19 cellular contexts compared by ENCODE assay signal in the genomic region with DNA sequence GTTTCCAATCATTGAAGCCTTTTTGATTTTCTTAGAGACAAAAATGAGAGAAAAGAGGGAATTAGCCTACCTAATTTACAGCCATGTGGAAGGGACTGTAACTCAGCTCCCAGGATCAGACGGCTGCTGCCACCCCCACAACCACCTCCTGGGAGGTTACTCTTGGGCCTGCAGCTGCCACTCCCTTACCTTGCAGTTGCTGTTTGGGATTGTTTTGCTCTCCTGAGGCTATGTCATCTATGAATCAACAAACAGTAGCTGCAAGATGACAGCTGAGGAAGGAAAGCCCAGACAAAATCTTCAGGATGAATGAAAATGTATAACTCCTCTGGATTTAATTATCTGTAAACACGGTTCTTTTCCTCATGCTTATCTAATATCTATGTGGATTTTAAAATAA.
"Had no signal": no experiment of that assay in that cellular context is flagged by ENCODE, and none has a peak within 500 bp of the region (broad histone marks: within the 10 kb centered on the region; RNA-seq: fewer than 3 reads in every experiment).

No MANE protein-coding gene starts in this region.

- H3K27ac Mint-ChIP-seq: dendritic cell treated with granulocyte-macrophage colony-stimulating factor and Interleukin-4, amounts not matched to agents 40 ng/mL and 50 ng/mL, for 4 days; effector memory CD8-positive, alpha-beta T cell; immature natural killer cell; neural progenitor cell; stimulated activated naive CD8-positive, alpha-beta T cell treated with anti-CD3 and anti-CD28 coated beads, Interleukin-15, Interleukin-2, amounts not matched to agents 100 ng/mL and 50 ng/mL, for 24 hours had no signal

- H3K9me3 Mint-ChIP-seq: dendritic cell treated with granulocyte-macrophage colony-stimulating factor and Interleukin-4, amounts not matched to agents 40 ng/mL and 50 ng/mL, for 4 days; effector memory CD8-positive, alpha-beta T cell; immature natural killer cell; neural progenitor cell; stimulated activated naive CD8-positive, alpha-beta T cell treated with anti-CD3 and anti-CD28 coated beads, Interleukin-15, Interleukin-2, amounts not matched to agents 100 ng/mL and 50 ng/mL, for 24 hours had no signal

- H3K4me1 Mint-ChIP-seq: immature natural killer cell had no signal

- H3K36me3 ChIP-seq: lower lobe of right lung, neural progenitor cell, ovary, right lobe of liver, spleen, upper lobe of left lung had no signal

- H3K4me3 ChIP-seq: lower lobe of right lung, neural progenitor cell, ovary, right lobe of liver, spleen, upper lobe of left lung had no signal

- H3K4me3 Mint-ChIP-seq: dendritic cell treated with granulocyte-macrophage colony-stimulating factor and Interleukin-4, amounts not matched to agents 40 ng/mL and 50 ng/mL, for 4 days; effector memory CD8-positive, alpha-beta T cell; immature natural killer cell; naive B cell; neural progenitor cell; stimulated activated naive CD8-positive, alpha-beta T cell treated with anti-CD3 and anti-CD28 coated beads, Interleukin-15, Interleukin-2, amounts not matched to agents 100 ng/mL and 50 ng/mL, for 24 hours had no signal

- ATAC-seq: activated CD4-positive, CD25-positive, alpha-beta regulatory T cell treated with anti-CD3 and anti-CD28 coated beads, Interleukin-2, amount 50 U/mL, for 24 hours; effector memory CD8-positive, alpha-beta T cell; left cardiac atrium; lower lobe of right lung; right lobe of liver had no signal

- H3K27me3 Mint-ChIP-seq: dendritic cell treated with granulocyte-macrophage colony-stimulating factor and Interleukin-4, amounts not matched to agents 40 ng/mL and 50 ng/mL, for 4 days had no signal

- H3K9me3 ChIP-seq: lower lobe of right lung, ovary, right lobe of liver, spleen, upper lobe of left lung had no signal

- H3K4me1 ChIP-seq: right lobe of liver had no signal

- DNase-seq: activated CD4-positive, alpha-beta T cell treated with anti-CD3 and anti-CD28 coated beads, Interleukin-2, amount 50 U/mL, for 4 hours; activated naive CD4-positive, alpha-beta T cell treated with Interleukin-2 at 50 U/mL for 16 hours; activated T-cell treated with anti-CD3 and anti-CD28 coated beads for 4 hours; aorta; effector memory CD8-positive, alpha-beta T cell; head of caudate nucleus; immature natural killer cell; left cardiac atrium; lower lobe of right lung; midbrain; naive B cell; ovary; right lobe of liver; spleen; upper lobe of left lung had no signal

- H3K36me3 Mint-ChIP-seq: immature natural killer cell, naive B cell, neural progenitor cell had no signal
